ENCODE assay signal across 28 cellular contexts in the genomic region with DNA sequence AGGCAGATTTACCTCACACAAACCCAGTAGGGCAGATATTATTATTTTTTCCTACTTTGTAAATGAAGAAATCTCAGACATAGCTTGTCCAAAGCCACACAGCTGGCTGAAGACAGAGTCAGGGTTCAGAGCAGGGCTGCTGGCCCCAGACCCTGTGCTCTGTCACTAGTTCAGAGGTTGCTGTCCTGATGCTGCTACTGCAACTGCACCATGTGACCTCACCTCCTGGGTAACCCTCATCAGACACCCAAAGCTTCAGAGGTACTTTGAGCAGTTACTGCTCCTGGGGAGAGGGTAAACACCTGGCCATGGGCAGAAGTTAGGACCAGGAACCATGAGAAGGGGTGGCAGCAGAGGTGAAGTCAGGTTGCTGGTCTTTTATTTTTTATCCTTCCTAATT.
"Had no signal": no experiment of that assay in that cellular context is flagged by ENCODE, and none has a peak within 500 bp of the region (broad histone marks: within the 10 kb centered on the region; RNA-seq: fewer than 3 reads in every experiment).

No MANE protein-coding gene starts in this region.

- H3K27ac Mint-ChIP-seq: dendritic cell treated with granulocyte-macrophage colony-stimulating factor and Interleukin-4, amounts not matched to agents 40 ng/mL and 50 ng/mL, for 4 days; effector memory CD8-positive, alpha-beta T cell; endodermal cell; mesothelial cell of epicardium; naive B cell had no signal

- DNase-seq: colonic mucosa; cortex of kidney; effector CD8-positive, alpha-beta T cell; effector memory CD8-positive, alpha-beta T cell; endodermal cell; erythroblast; esophagus squamous epithelium; foreskin fibroblast; foreskin melanocyte; gastrocnemius medialis; glutamatergic neuron; head of caudate nucleus; heart right ventricle; hippocampal formation; left cardiac atrium; left lung; left ventricle myocardium superior; lower lobe of right lung; mesenchymal stem cell; mucosa of descending colon; naive B cell had no signal

- ATAC-seq: effector memory CD8-positive, alpha-beta T cell; esophagus mucosa; gastrocnemius medialis; heart right ventricle; left cardiac atrium; left lung; left ventricle myocardium superior; lower lobe of right lung; mucosa of descending colon had no signal

- H3K27ac ChIP-seq: colonic mucosa, epithelial cell of prostate, esophagus squamous epithelium, gastrocnemius medialis, heart right ventricle, left lung, lower lobe of right lung had no signal

- H3K36me3 ChIP-seq: colonic mucosa, esophagus squamous epithelium, gastrocnemius medialis, heart right ventricle, left lung, lower lobe of right lung had no signal

- H3K4me1 Mint-ChIP-seq: mesothelial cell of epicardium, naive B cell had no signal

- H3K4me3 ChIP-seq: colonic mucosa, esophagus squamous epithelium, gastrocnemius medialis, heart right ventricle, left lung, lower lobe of right lung, mucosa of descending colon had no signal

- FAIRE-seq: endometrium, islet of Langerhans, keratinocyte had no signal

- H3K36me3 Mint-ChIP-seq: mesothelial cell of epicardium, naive B cell had no signal

- H3K27me3 Mint-ChIP-seq: dendritic cell treated with granulocyte-macrophage colony-stimulating factor and Interleukin-4, amounts not matched to agents 40 ng/mL and 50 ng/mL, for 4 days had no signal

- H3K9me3 Mint-ChIP-seq: dendritic cell treated with granulocyte-macrophage colony-stimulating factor and Interleukin-4, amounts not matched to agents 40 ng/mL and 50 ng/mL, for 4 days; endodermal cell; mesothelial cell of epicardium had no signal

- H3K4me1 ChIP-seq: colonic mucosa, gastrocnemius medialis, left lung, lower lobe of right lung had no signal

- H3K27me3 ChIP-seq: colonic mucosa had no signal

- H3K4me3 Mint-ChIP-seq: dendritic cell treated with granulocyte-macrophage colony-stimulating factor and Interleukin-4, amounts not matched to agents 40 ng/mL and 50 ng/mL, for 4 days; effector memory CD8-positive, alpha-beta T cell; endodermal cell; mesothelial cell of epicardium; naive B cell had no signal

- H3K9me3 ChIP-seq: colonic mucosa, esophagus squamous epithelium, gastrocnemius medialis, heart right ventricle, left lung, lower lobe of right lung, mucosa of descending colon had no signal
